ENCODE assay signal across 9 cellular contexts in the genomic region with DNA sequence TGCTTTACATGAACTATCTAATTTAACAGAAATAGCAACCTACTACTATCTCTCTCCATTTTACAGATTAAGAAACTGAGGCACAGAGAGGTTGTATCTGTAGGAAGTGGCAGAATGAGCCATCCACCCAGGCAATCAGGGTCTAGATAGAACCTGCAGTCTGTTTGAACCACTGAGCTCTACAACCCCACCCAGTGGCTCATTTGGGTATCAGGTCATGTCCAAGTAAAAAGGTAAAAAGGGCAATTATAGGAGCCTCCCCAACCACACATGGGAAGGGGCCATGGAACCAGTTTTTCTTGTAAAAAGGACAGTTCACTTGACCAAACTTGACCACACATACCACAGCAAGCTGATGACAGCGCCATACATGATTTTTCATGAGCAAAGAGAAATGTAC.
DNase-seq lines count a peak whose midpoint lies in the region; ATAC-seq, FAIRE-seq and TF ChIP-seq lines count a peak whose summit lies in the region.
"Had no signal": no experiment of that assay in that cellular context is flagged by ENCODE, and none has a peak within 500 bp of the region (broad histone marks: within the 10 kb centered on the region; RNA-seq: fewer than 3 reads in every experiment).

No MANE protein-coding gene starts in this region.

- H3K4me3 ChIP-seq in epithelial cell of esophagus (ENCODE audit: low read length): no peak overlapping the region
- H3K4me3 ChIP-seq: tibial nerve had no signal

- no peak for FAIRE-seq in urothelium cell line (lab: Jason Lieb, UNC)

- peak; percentile 3 for DNase-seq in CD1c-positive myeloid dendritic cell (ENCODE audit: extremely low spot score)
- DNase-seq in NCI-H524 treated with DMSO at 0.1 percent for 48 hours (lab: John Stamatoyannopoulos, UW): peak; percentile 27
- peak; percentile 53 for DNase-seq in epithelial cell of esophagus (ENCODE audit: low read depth)
- peak; percentile 9 for DNase-seq in urothelium cell line (ENCODE audit: low spot score)
- DNase-seq in NCI-H2107 (lab: John Stamatoyannopoulos, UW): no peak
- no peak for DNase-seq in substantia nigra (lab: John Stamatoyannopoulos, UW)
- no peak for DNase-seq in NCI-H146 treated with DMSO at 0.1 percent for 48 hours (lab: John Stamatoyannopoulos, UW; ENCODE audit: unreplicated experiment)

- peak; percentile 61 for ATAC-seq in GM19043 (IDR thresholded peaks at IDR 0.05; ENCODE audit: low read depth, unreplicated experiment)

- no peak overlapping the region for H3K27ac ChIP-seq in substantia nigra (ENCODE audit: low read depth, low read length, poor library complexity, severe bottlenecking)
- H3K27ac ChIP-seq: tibial nerve had no signal

- peak; percentile 72 for TF ChIP-seq CTCF in epithelial cell of esophagus (IDR thresholded peaks at IDR 0.05; ENCODE audit: insufficient read depth, low read depth, low read length, missing control alignments)

Comparison
In these comparisons a context has a peak if more than half of its experiments do, and no peak if none do; other contexts are left out.
1. DNase-seq: peak in CD1c-positive myeloid dendritic cell (single experiment), NCI-H524 treated with DMSO at 0.1 percent for 48 hours (single experiment), epithelial cell of esophagus (single experiment) and urothelium cell line (single experiment); none in NCI-H2107 (single experiment), substantia nigra (0 of 49) and NCI-H146 treated with DMSO at 0.1 percent for 48 hours (single experiment).